In genomic region chr2:264493-265468, GRCh38 we compare ENCODE assay signal across 1 cellular context.
TF ChIP-seq lines count a peak whose summit lies in the region.

Gene ACP1 (plus strand): TSS chr2:264947. CDS start chr2:264965, 18 bp downstream.

TF ChIP-seq in HepG2, 621 proteins besides CTCF, POLR2A, EP300 and RAD21 (continued from another document):
- no peak for TF ChIP-seq PCBP1 (IDR thresholded peaks at IDR 0.05; ENCODE audit: borderline replicate concordance, low read depth, low read length)
- TF ChIP-seq ZNF432 (CRISPR knock-in tag; IDR thresholded peaks at IDR 0.05; ENCODE audit: borderline replicate concordance) = 0 out of 2 replicates have a peak, but pooled peaks have one; percentile 85
- TF ChIP-seq EEA1 (CRISPR knock-in tag; IDR thresholded peaks at IDR 0.05; ENCODE audit: borderline replicate concordance) = no peak
- TF ChIP-seq CBX2 (IDR thresholded peaks at IDR 0.05; ENCODE audit: low read depth, low read length) = no peak
- TF ChIP-seq CBX2 (CRISPR knock-in tag; IDR thresholded peaks at IDR 0.05; ENCODE audit: low read depth) = no peak
- TF ChIP-seq GFI1 (CRISPR knock-in tag; IDR thresholded peaks at IDR 0.05; ENCODE audit: borderline replicate concordance) = peak; percentile 67; the same call in 1 of the 2 replicates
- peak; percentile 76 for TF ChIP-seq ZNF296 (CRISPR knock-in tag; conservative IDR thresholded peaks at IDR 0.05)
- TF ChIP-seq RAD51 (IDR thresholded peaks at IDR 0.05; ENCODE audit: borderline replicate concordance) = no peak
- peak; percentile 27 for TF ChIP-seq DNMT1 (CRISPR knock-in tag; IDR thresholded peaks at IDR 0.05)
- TF ChIP-seq, protein P1, sequence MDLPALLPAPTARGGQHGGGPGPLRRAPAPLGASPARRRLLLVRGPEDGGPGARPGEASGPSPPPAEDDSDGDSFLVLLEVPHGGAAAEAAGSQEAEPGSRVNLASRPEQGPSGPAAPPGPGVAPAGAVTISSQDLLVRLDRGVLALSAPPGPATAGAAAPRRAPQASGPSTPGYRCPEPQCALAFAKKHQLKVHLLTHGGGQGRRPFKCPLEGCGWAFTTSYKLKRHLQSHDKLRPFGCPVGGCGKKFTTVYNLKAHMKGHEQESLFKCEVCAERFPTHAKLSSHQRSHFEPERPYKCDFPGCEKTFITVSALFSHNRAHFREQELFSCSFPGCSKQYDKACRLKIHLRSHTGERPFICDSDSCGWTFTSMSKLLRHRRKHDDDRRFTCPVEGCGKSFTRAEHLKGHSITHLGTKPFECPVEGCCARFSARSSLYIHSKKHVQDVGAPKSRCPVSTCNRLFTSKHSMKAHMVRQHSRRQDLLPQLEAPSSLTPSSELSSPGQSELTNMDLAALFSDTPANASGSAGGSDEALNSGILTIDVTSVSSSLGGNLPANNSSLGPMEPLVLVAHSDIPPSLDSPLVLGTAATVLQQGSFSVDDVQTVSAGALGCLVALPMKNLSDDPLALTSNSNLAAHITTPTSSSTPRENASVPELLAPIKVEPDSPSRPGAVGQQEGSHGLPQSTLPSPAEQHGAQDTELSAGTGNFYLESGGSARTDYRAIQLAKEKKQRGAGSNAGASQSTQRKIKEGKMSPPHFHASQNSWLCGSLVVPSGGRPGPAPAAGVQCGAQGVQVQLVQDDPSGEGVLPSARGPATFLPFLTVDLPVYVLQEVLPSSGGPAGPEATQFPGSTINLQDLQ (CRISPR knock-in tag; IDR thresholded peaks at IDR 0.05) = peak; percentile 68; the same call in 1 of the 2 replicates
- no peak for TF ChIP-seq GLMP (CRISPR knock-in tag; IDR thresholded peaks at IDR 0.05; ENCODE audit: borderline replicate concordance)
- TF ChIP-seq ZNF644 (CRISPR knock-in tag; IDR thresholded peaks at IDR 0.05; ENCODE audit: low read depth) = no peak
- 0 out of 2 replicates have a peak, but pooled peaks have one; percentile 31 for TF ChIP-seq RXRB (CRISPR knock-in tag; IDR thresholded peaks at IDR 0.05; ENCODE audit: borderline replicate concordance)
- TF ChIP-seq, protein P2, sequence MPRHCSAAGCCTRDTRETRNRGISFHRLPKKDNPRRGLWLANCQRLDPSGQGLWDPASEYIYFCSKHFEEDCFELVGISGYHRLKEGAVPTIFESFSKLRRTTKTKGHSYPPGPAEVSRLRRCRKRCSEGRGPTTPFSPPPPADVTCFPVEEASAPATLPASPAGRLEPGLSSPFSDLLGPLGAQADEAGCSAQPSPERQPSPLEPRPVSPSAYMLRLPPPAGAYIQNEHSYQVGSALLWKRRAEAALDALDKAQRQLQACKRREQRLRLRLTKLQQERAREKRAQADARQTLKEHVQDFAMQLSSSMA (CRISPR knock-in tag; IDR thresholded peaks at IDR 0.05) = peak; percentile 83; the same call in 1 of the 2 replicates
- peak; percentile 83; the same call in 1 of the 2 replicates for TF ChIP-seq ZNF44 (CRISPR knock-in tag; IDR thresholded peaks at IDR 0.05)
- TF ChIP-seq ZNF331 (CRISPR knock-in tag; IDR thresholded peaks at IDR 0.05) = peak; percentile 48; the same call in 1 of the 2 replicates
- peak; percentile 60 for TF ChIP-seq SIN3B (IDR thresholded peaks at IDR 0.05; ENCODE audit: low read length)
- TF ChIP-seq TFE3 (CRISPR knock-in tag; IDR thresholded peaks at IDR 0.05) = no peak; the same call in none of the 2 replicates
- no peak for TF ChIP-seq PTBP1 (IDR thresholded peaks at IDR 0.05; ENCODE audit: low read depth, low read length, poor library complexity, severe bottlenecking)
- TF ChIP-seq ARNT (IDR thresholded peaks at IDR 0.05) = no peak
- no peak for TF ChIP-seq ELF1 (CRISPR knock-in tag; IDR thresholded peaks at IDR 0.05)
- TF ChIP-seq ZSCAN29 (CRISPR knock-in tag; conservative IDR thresholded peaks at IDR 0.05) = no peak
- peak; percentile 96 for TF ChIP-seq GATAD1 (CRISPR knock-in tag; IDR thresholded peaks at IDR 0.05)
- TF ChIP-seq, protein P3, sequence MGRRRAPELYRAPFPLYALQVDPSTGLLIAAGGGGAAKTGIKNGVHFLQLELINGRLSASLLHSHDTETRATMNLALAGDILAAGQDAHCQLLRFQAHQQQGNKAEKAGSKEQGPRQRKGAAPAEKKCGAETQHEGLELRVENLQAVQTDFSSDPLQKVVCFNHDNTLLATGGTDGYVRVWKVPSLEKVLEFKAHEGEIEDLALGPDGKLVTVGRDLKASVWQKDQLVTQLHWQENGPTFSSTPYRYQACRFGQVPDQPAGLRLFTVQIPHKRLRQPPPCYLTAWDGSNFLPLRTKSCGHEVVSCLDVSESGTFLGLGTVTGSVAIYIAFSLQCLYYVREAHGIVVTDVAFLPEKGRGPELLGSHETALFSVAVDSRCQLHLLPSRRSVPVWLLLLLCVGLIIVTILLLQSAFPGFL (CRISPR knock-in tag; IDR thresholded peaks at IDR 0.05) = peak; percentile 59; the same call in 1 of the 2 replicates
- no peak for TF ChIP-seq ARID2 (CRISPR knock-in tag; IDR thresholded peaks at IDR 0.05; ENCODE audit: borderline replicate concordance)
- TF ChIP-seq, protein P4, sequence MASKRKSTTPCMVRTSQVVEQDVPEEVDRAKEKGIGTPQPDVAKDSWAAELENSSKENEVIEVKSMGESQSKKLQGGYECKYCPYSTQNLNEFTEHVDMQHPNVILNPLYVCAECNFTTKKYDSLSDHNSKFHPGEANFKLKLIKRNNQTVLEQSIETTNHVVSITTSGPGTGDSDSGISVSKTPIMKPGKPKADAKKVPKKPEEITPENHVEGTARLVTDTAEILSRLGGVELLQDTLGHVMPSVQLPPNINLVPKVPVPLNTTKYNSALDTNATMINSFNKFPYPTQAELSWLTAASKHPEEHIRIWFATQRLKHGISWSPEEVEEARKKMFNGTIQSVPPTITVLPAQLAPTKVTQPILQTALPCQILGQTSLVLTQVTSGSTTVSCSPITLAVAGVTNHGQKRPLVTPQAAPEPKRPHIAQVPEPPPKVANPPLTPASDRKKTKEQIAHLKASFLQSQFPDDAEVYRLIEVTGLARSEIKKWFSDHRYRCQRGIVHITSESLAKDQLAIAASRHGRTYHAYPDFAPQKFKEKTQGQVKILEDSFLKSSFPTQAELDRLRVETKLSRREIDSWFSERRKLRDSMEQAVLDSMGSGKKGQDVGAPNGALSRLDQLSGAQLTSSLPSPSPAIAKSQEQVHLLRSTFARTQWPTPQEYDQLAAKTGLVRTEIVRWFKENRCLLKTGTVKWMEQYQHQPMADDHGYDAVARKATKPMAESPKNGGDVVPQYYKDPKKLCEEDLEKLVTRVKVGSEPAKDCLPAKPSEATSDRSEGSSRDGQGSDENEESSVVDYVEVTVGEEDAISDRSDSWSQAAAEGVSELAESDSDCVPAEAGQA (IDR thresholded peaks at IDR 0.05; ENCODE audit: low read depth) = peak; percentile 87
- TF ChIP-seq, protein P4 (CRISPR knock-in tag; IDR thresholded peaks at IDR 0.05; ENCODE audit: borderline replicate concordance) = no peak
- peak; percentile 57; the same call in 1 of the 2 replicates for TF ChIP-seq ZBTB20 (CRISPR knock-in tag; IDR thresholded peaks at IDR 0.05; ENCODE audit: borderline replicate concordance, low read depth)
- TF ChIP-seq SP1 (IDR thresholded peaks at IDR 0.05) = no peak
- peak; percentile 51 for TF ChIP-seq SP1 (CRISPR knock-in tag; IDR thresholded peaks at IDR 0.05)
- no peak for TF ChIP-seq ZFAT (CRISPR knock-in tag; conservative IDR thresholded peaks at IDR 0.05)
- TF ChIP-seq ETV5 (CRISPR knock-in tag; IDR thresholded peaks at IDR 0.05; ENCODE audit: borderline replicate concordance) = no peak
